Comparison of ENCODE assay signal across 11 cellular contexts in genomic region chr14:35333797-35334743, GRCh38. TPM values are rescaled to one million over a fixed set of nuclear protein-coding genes. Genes with fewer than 3 reads are reported as not detected.
A peak's percentile ranks its signal among the peaks of the same experiment; 100 is the strongest.
DNase-seq lines count a peak whose midpoint lies in the region; ATAC-seq and TF ChIP-seq lines count a peak whose summit lies in the region.
"Had no signal": no experiment of that assay in that cellular context is flagged by ENCODE, and none has a peak within 500 bp of the region (broad histone marks: within the 10 kb centered on the region; RNA-seq: fewer than 3 reads in every experiment).

No MANE protein-coding gene starts in this region.

- peak; percentile 32 for DNase-seq in activated naive CD4-positive, alpha-beta T cell treated with Interleukin-2 at 50 U/mL for 16 hours
- no peak for DNase-seq in activated naive CD4-positive, alpha-beta T cell treated with anti-CD3 and anti-CD28 coated beads, Interleukin-2, amount 50 U/mL, for 16 hours
- no peak for DNase-seq in activated naive CD4-positive, alpha-beta T cell treated with anti-CD3 and anti-CD28 coated beads, Interleukin-2, amount 10 ng/mL, durations not matched to agents 7 days and 5 days
- DNase-seq in natural killer cell (peak; percentile 62), transverse colon (no peak), T1000 (lab: John Stamatoyannopoulos, UW) (no peak), epidermal melanocyte (ENCODE audit: insufficient read length, low spot score) (no peak)
- DNase-seq: dermis blood vessel endothelial cell had no signal

- H3K36me3 Mint-ChIP-seq in activated naive CD4-positive, alpha-beta T cell treated with anti-CD3 and anti-CD28 coated beads, Interleukin-2, amount 10 ng/mL, durations not matched to agents 7 days and 5 days, result no peaks in the 10 kb centered on the region
- no peaks in the 10 kb centered on the region for H3K36me3 Mint-ChIP-seq in natural killer cell
- H3K36me3 Mint-ChIP-seq: memory B cell had no signal

- 79 to 81% methylated on average over 10 to 15 of the region's 15 CpGs for WGBS in transverse colon (ENCODE audit: low coverage in 1 of 2), 2 donors

- H3K27me3 Mint-ChIP-seq in activated naive CD4-positive, alpha-beta T cell treated with anti-CD3 and anti-CD28 coated beads, Interleukin-2, amount 10 ng/mL, durations not matched to agents 7 days and 5 days, result no peaks in the 10 kb centered on the region
- H3K27me3 Mint-ChIP-seq in natural killer cell (ENCODE audit: low read depth in 2 of 2), result no peaks in the 10 kb centered on the region
- H3K27me3 Mint-ChIP-seq: B cell, memory B cell had no signal

- H3K27ac ChIP-seq in transverse colon, result peak overlapping the region; percentile 91 to 96 (median 94)

- H3K36me3 ChIP-seq in transverse colon, result no peaks in the 10 kb centered on the region

- no peak for TF ChIP-seq EP300 in transverse colon (IDR thresholded peaks at IDR 0.05; ENCODE audit: low read depth)

- H3K27me3 ChIP-seq in transverse colon, result no peaks in the 10 kb centered on the region

- peaks cover 29% of the 10 kb centered on the region for H3K4me1 Mint-ChIP-seq in activated naive CD4-positive, alpha-beta T cell treated with anti-CD3 and anti-CD28 coated beads, Interleukin-2, amount 10 ng/mL, durations not matched to agents 7 days and 5 days
- peaks cover 28 to 41% of the 10 kb centered on the region in 2 donors for H3K4me1 Mint-ChIP-seq in natural killer cell

- no peaks in the 10 kb centered on the region for H3K9me3 Mint-ChIP-seq in activated naive CD4-positive, alpha-beta T cell treated with anti-CD3 and anti-CD28 coated beads, Interleukin-2, amount 10 ng/mL, durations not matched to agents 7 days and 5 days
- no peaks in the 10 kb centered on the region for H3K9me3 Mint-ChIP-seq in natural killer cell
- H3K9me3 Mint-ChIP-seq: memory B cell had no signal

- no peak for TF ChIP-seq POLR2A in transverse colon (IDR thresholded peaks at IDR 0.05)

- peaks cover 46 to 75% (median 64%) of the 10 kb centered on the region in 4 donors for H3K4me1 ChIP-seq in transverse colon

- in situ Hi-C loops in transverse colon (cut with MboI; ENCODE audit: low pct_ligation_motif_present in 1 of 4, low pct_unique_long_range_greater_than_20kb in 1 of 4, low sequenced_read_pairs in 3 of 4), result no loop called here

- intact Hi-C loops in natural killer cell (cut with micrococcal nuclease) (loop anchor here (2.0 to 10.0 kb wide), 5 partner anchors 33 to 129 kb away; partner anchors contain the start of gene PSMA6), transverse colon (cut with DNase I; ENCODE audit: low total_unique reads) (no loop called here)

- peak overlapping the region; percentile 76 for H3K27ac Mint-ChIP-seq in activated naive CD4-positive, alpha-beta T cell treated with anti-CD3 and anti-CD28 coated beads, Interleukin-2, amount 10 ng/mL, durations not matched to agents 7 days and 5 days
- peak overlapping the region; percentile 91 to 94 for H3K27ac Mint-ChIP-seq in natural killer cell

- no peaks in the 10 kb centered on the region for H3K9me3 ChIP-seq in transverse colon

- no peak overlapping the region for H3K4me3 Mint-ChIP-seq in activated naive CD4-positive, alpha-beta T cell treated with anti-CD3 and anti-CD28 coated beads, Interleukin-2, amount 10 ng/mL, durations not matched to agents 7 days and 5 days
- H3K4me3 Mint-ChIP-seq in natural killer cell, result peak overlapping the region; percentile 71
- H3K4me3 Mint-ChIP-seq: B cell had no signal

- CTCF ChIA-PET in activated naive CD4-positive, alpha-beta T cell treated with anti-CD3 and anti-CD28 coated beads, Interleukin-2, amount 10 ng/mL, durations not matched to agents 7 days and 5 days (lab: Charles Lee), result interaction anchor here (0.6 to 4.2 kb wide), 8 partner anchors 8 to 484 kb away, joined by 3 to 13 read pairs (median 4); partner anchors contain the start of gene NFKBIA

- TF ChIP-seq CTCF in natural killer cell (IDR thresholded peaks at IDR 0.05) (no peak), transverse colon (IDR thresholded peaks at IDR 0.05) (no peak)

- no peak overlapping the region for H3K4me3 ChIP-seq in transverse colon

- ATAC-seq in natural killer cell (peak; percentile 77 to 90 (median 87)), HG02642 (IDR thresholded peaks at IDR 0.05; ENCODE audit: poor library complexity, unreplicated experiment) (no peak)

RNA-seq across cellular contexts. Expression of gene PSMA6, which starts 41.9 kb away (rescaled TPM):
- total RNA-seq in natural killer cell (100 to 1,000 TPM; 130 to 141 (median 139) TPM), transverse colon (100 to 1,000 TPM in 2 of 4 donors, 10 to 100 TPM in 2; 24.5 to 141 (median 81.2) TPM)

Comparison
In these comparisons a context has a peak if more than half of its experiments do, and no peak if none do; other contexts are left out.
1. DNase-seq: peak in activated naive CD4-positive, alpha-beta T cell treated with Interleukin-2 at 50 U/mL for 16 hours (single experiment) and natural killer cell (single experiment); none in activated naive CD4-positive, alpha-beta T cell treated with anti-CD3 and anti-CD28 coated beads, Interleukin-2, amount 50 U/mL, for 16 hours (single experiment), activated naive CD4-positive, alpha-beta T cell treated with anti-CD3 and anti-CD28 coated beads, Interleukin-2, amount 10 ng/mL, durations not matched to agents 7 days and 5 days (single experiment), transverse colon (single experiment), T1000 (single experiment) and epidermal melanocyte (single experiment).